Comparison of ENCODE assay signal across 11 cellular contexts in the genomic region with DNA sequence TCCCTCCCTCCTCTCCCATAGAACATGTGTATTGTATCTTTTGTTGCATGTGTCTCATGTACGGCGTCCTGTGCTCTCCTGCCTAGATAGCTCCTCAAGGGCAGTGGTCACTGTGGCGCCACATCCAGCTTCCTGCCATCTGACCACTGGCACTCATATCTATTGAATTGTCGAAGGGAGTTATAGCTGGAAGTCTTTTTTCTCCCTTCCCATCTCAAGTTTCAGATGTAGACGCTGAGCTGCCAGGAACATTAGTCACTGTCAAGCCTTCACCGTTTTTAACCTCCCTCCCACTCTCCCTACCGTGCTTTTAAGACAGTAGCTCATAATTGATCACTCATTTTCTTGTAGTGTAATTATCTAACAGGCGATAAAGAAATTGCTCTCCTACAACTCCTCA. TPM values are rescaled to one million over a fixed set of nuclear protein-coding genes. Genes with fewer than 3 reads are reported as not detected.
DNase-seq lines count a peak whose midpoint lies in the region; ATAC-seq lines count a peak whose summit lies in the region.
"Had no signal": no experiment of that assay in that cellular context is flagged by ENCODE, and none has a peak within 500 bp of the region (broad histone marks: within the 10 kb centered on the region; RNA-seq: fewer than 3 reads in every experiment).

No MANE protein-coding gene starts in this region.

- H3K36me3 ChIP-seq in ACC112 (ENCODE audit: insufficient read depth, low read length), result peaks cover 40% of the 10 kb centered on the region

- no peaks in the 10 kb centered on the region for H3K27me3 ChIP-seq in ACC112 (ENCODE audit: insufficient read depth, low read length)

- no peak for ATAC-seq in HG03460 (IDR thresholded peaks at IDR 0.05; ENCODE audit: unreplicated experiment)
- ATAC-seq in GM21529 (IDR thresholded peaks at IDR 0.05; ENCODE audit: unreplicated experiment), result no peak

- no peaks in the 10 kb centered on the region for H3K79me2 ChIP-seq in ACC112 (ENCODE audit: control insufficient read depth, insufficient read depth, low read length, unreplicated experiment)

- DNase-seq in HT1080 (ENCODE audit: low read depth) (peak; percentile 93), astrocyte of the hippocampus (ENCODE audit: low read depth, low spot score) (peak; percentile 83), left kidney (ENCODE audit: low read depth, low spot score) (peak; percentile 88), ACHN (no peak), NCI-H82 (lab: John Stamatoyannopoulos, UW) (no peak)
- DNase-seq: central memory CD4-positive, alpha-beta T cell had no signal

- peaks cover 35% of the 10 kb centered on the region for H3K4me1 ChIP-seq in ACC112 (ENCODE audit: control insufficient read depth, insufficient read depth, low read length, unreplicated experiment)

- H3K27ac ChIP-seq in ACC112 (ENCODE audit: low read depth, low read length), result peak overlapping the region; percentile 45
- H3K27ac ChIP-seq: C4-2B, SK-N-MC had no signal

- H3K4me3 ChIP-seq in ACC112 (ENCODE audit: low read depth, low read length), result no peak overlapping the region
- H3K4me3 ChIP-seq: SK-N-MC had no signal

- no peak overlapping the region for H2AFZ ChIP-seq in ACC112 (ENCODE audit: low read length, unreplicated experiment)

- in situ Hi-C loops in ACHN (cut with HindIII; ENCODE audit: low pct_ligation_motif_present, low pct_unique_long_range_greater_than_20kb, low sequenced_read_pairs), result no loop called here

RNA-seq across cellular contexts. Expression of a gene that starts 33.0 kb away (rescaled TPM):
- total RNA-seq in HT1080 (2014; rRNA removed; shearing (Covaris generic)), result 61.7 and 74.4 TPM in 2 replicates
- 66.6 and 70.3 TPM in 2 replicates for polyA plus RNA-seq in HT1080 (2015; cell fraction: cytosol; rRNA removed)
- polyA plus RNA-seq in HT1080 (2015; cell fraction: nucleus; rRNA removed), result 142 and 147 TPM in 2 replicates

RNA-seq across cellular contexts. Expression of a gene that starts 44.1 kb away (rescaled TPM):
- total RNA-seq in HT1080 (2014; rRNA removed; shearing (Covaris generic)), result 1.1 TPM in 2 replicates
- polyA plus RNA-seq in HT1080 (2015; cell fraction: cytosol; rRNA removed), result 0.35 and 0.44 TPM in 2 replicates
- 0.23 and 0.34 TPM in 2 replicates for polyA plus RNA-seq in HT1080 (2015; cell fraction: nucleus; rRNA removed)

Comparison
In these comparisons a context has a peak if more than half of its experiments do, and no peak if none do; other contexts are left out.
1. DNase-seq: peak in HT1080 (single experiment), astrocyte of the hippocampus (single experiment) and left kidney (single experiment); none in ACHN (single experiment) and NCI-H82 (single experiment).